ENCODE assay signal across 28 cellular contexts in genomic region chr18:11719621-11720020, GRCh38.
"Had no signal": no experiment of that assay in that cellular context is flagged by ENCODE, and none has a peak within 500 bp of the region (broad histone marks: within the 10 kb centered on the region; RNA-seq: fewer than 3 reads in every experiment).

No MANE protein-coding gene starts in this region.

- H3K4me1 ChIP-seq: SJCRH30 had no signal

- H3K4me3 Mint-ChIP-seq: activated CD4-positive, alpha-beta memory T cell treated with anti-CD3 and anti-CD28 coated beads, Interleukin-2, amount 10 ng/mL, durations not matched to agents 7 days and 5 days; activated CD4-positive, alpha-beta T cell treated with anti-CD3 and anti-CD28 coated beads for 36 hours; activated naive CD4-positive, alpha-beta T cell treated with anti-CD3 and anti-CD28 coated beads for 36 hours; activated naive CD8-positive, alpha-beta T cell; activated T-helper 17 cell treated with anti-CD3 and anti-CD28 coated beads, Interleukin-2, amount 50 U/mL, for 72 hours; brain had no signal

- H3K4me1 Mint-ChIP-seq: activated CD4-positive, alpha-beta memory T cell treated with anti-CD3 and anti-CD28 coated beads, Interleukin-2, amount 10 ng/mL, durations not matched to agents 7 days and 5 days; activated CD4-positive, alpha-beta T cell treated with anti-CD3 and anti-CD28 coated beads for 36 hours; activated T-helper 17 cell treated with anti-CD3 and anti-CD28 coated beads, Interleukin-2, amount 50 U/mL, for 72 hours; brain had no signal

- H3K36me3 ChIP-seq: SJCRH30, WERI-Rb-1 had no signal

- H3K27me3 ChIP-seq: SJCRH30 had no signal

- H3K9me3 ChIP-seq: SJCRH30, SK-N-SH had no signal

- H3K27ac ChIP-seq: SJCRH30, WERI-Rb-1 had no signal

- H3K36me3 Mint-ChIP-seq: activated naive CD8-positive, alpha-beta T cell had no signal

- H3K9me3 Mint-ChIP-seq: activated CD4-positive, alpha-beta memory T cell treated with anti-CD3 and anti-CD28 coated beads, Interleukin-2, amount 10 ng/mL, durations not matched to agents 7 days and 5 days; activated naive CD4-positive, alpha-beta T cell treated with anti-CD3 and anti-CD28 coated beads for 36 hours; activated T-helper 17 cell treated with anti-CD3 and anti-CD28 coated beads, Interleukin-2, amount 50 U/mL, for 72 hours had no signal

- H3K27ac Mint-ChIP-seq: activated CD4-positive, alpha-beta memory T cell treated with anti-CD3 and anti-CD28 coated beads, Interleukin-2, amount 10 ng/mL, durations not matched to agents 7 days and 5 days; activated CD4-positive, alpha-beta T cell treated with anti-CD3 and anti-CD28 coated beads for 36 hours; activated naive CD4-positive, alpha-beta T cell treated with anti-CD3 and anti-CD28 coated beads for 36 hours; activated naive CD8-positive, alpha-beta T cell; activated T-helper 17 cell treated with anti-CD3 and anti-CD28 coated beads, Interleukin-2, amount 50 U/mL, for 72 hours had no signal

- H3K4me2 ChIP-seq: SK-N-SH had no signal

- DNase-seq: activated CD4-positive, alpha-beta memory T cell treated with anti-CD3 and anti-CD28 coated beads, Interleukin-2, amount 10 ng/mL, durations not matched to agents 7 days and 5 days; activated CD4-positive, alpha-beta T cell treated with anti-CD3 and anti-CD28 coated beads for 36 hours; activated CD4-positive, alpha-beta T cell treated with anti-CD3 and anti-CD28 coated beads, Interleukin-2, amount 50 U/mL, for 1 hour; activated gamma-delta T cell; activated naive CD4-positive, alpha-beta T cell treated with anti-CD3 and anti-CD28 coated beads for 36 hours; activated T-cell treated with anti-CD3 and anti-CD28 coated beads for 4 hours; activated T-cell treated with anti-CD3 and anti-CD28 coated beads, Interleukin-2, amount 50 U/mL, for 48 hours; amygdala; KG1; NCI-H1048; NCI-H146; NCI-H187 treated with DMSO at 0.1 percent for 48 hours; NCI-H2081 treated with DMSO at 0.1 percent for 48 hours; NCI-H226; NCI-H510A; NCI-H69; NK-92 treated with Interleukin-12 subunit alpha and Interleukin-12 subunit beta, amount 100 ng/mL, for 24 hours; OCI-M1; Right ventricle myocardium superior; RPMI8226; SJCRH30; SK-N-SH; T-helper 1 cell; WERI-Rb-1 had no signal

- H3K9me2 ChIP-seq: SK-N-SH had no signal

- H3K27me3 Mint-ChIP-seq: brain had no signal

- H3K4me3 ChIP-seq: SJCRH30 had no signal

- ATAC-seq: activated CD4-positive, alpha-beta T cell treated with anti-CD3 and anti-CD28 coated beads for 36 hours; activated T-helper 17 cell treated with anti-CD3 and anti-CD28 coated beads, Interleukin-2, amount 50 U/mL, for 72 hours; Panc1 had no signal

- H3K9ac ChIP-seq: SK-N-SH had no signal
